ENCODE assay signal across 8 cellular contexts in genomic region chr20:18794428-18794787, GRCh38. TPM values are rescaled to one million over a fixed set of nuclear protein-coding genes. Genes with fewer than 3 reads are reported as not detected.
DNase-seq lines count a peak whose midpoint lies in the region; TF ChIP-seq lines count a peak whose summit lies in the region.

No MANE protein-coding gene starts in this region.

- peaks cover 7% of the 10 kb centered on the region for H3K4me1 ChIP-seq in muscle layer of colon (ENCODE audit: insufficient read depth, low read length)

- POLR2A ChIA-PET in AG04450 (lab: Yijun Ruan, JAX): no interaction called here
- POLR2A ChIA-PET in HEK293T (lab: Yijun Ruan, JAX): no interaction called here

- no peaks in the 10 kb centered on the region for H3K36me3 ChIP-seq in muscle layer of colon (ENCODE audit: insufficient read depth, low read length)

- H3K27me3 ChIP-seq in AG04450 (ENCODE audit: control insufficient read depth, insufficient read depth, low read length) (no peaks in the 10 kb centered on the region), HL-60 (ENCODE audit: insufficient read depth, poor library complexity, severe bottlenecking) (peaks cover 2% of the 10 kb centered on the region), muscle layer of colon (ENCODE audit: control insufficient read depth in 1 of 2, insufficient read depth in 2 of 2, low read length in 2 of 2) (no peaks in the 10 kb centered on the region)

- CTCF ChIA-PET in AG04450 (lab: Charles Lee): interaction anchor here (2.5 kb wide), 1 partner anchor 162 kb away, joined by 13 read pairs; no protein-coding TSS in a partner anchor
- CTCF ChIA-PET in HEK293T (lab: Yijun Ruan, JAX): no interaction called here

- H3K9me3 ChIP-seq in AG04450 (ENCODE audit: control insufficient read depth, insufficient read depth, low read length) (no peaks in the 10 kb centered on the region), muscle layer of colon (ENCODE audit: low read length) (no peaks in the 10 kb centered on the region)

- H3K4me3 ChIP-seq in AG04450 (ENCODE audit: low read depth, low read length): peak overlapping the region; percentile 89
- H3K4me3 ChIP-seq in HL-60 (replicated peaks; ENCODE audit: insufficient read depth, low read length): peak overlapping the region; percentile 73
- peak overlapping the region; percentile 55 to 84 for H3K4me3 ChIP-seq in muscle layer of colon (ENCODE audit: low read depth in 1 of 2, low read length in 2 of 2)

- no peak for DNase-seq in AG04450 (ENCODE audit: low read depth, low spot score)
- DNase-seq in HL-60 (ENCODE audit: low read depth in 1 of 2, low spot score in 1 of 2): no peak
- peak in 1 of 61 donors; percentile 21 for DNase-seq in caudate nucleus (lab: John Stamatoyannopoulos, UW)
- no peak for DNase-seq in MV-4-11 (lab: John Stamatoyannopoulos, UW)
- DNase-seq in HEK293T (ENCODE audit: extremely low spot score): no peak
- DNase-seq in HT-29 (ENCODE audit: low spot score): no peak
- no peak for DNase-seq in NCI-H524 treated with DMSO at 0.1 percent for 48 hours (lab: John Stamatoyannopoulos, UW)

- peak overlapping the region; percentile 81 for H3K9ac ChIP-seq in muscle layer of colon (ENCODE audit: low read length)

- H3K27ac ChIP-seq in AG04450 (ENCODE audit: low read depth, low read length) (peak overlapping the region; percentile 78), HL-60 (replicated peaks) (peak overlapping the region; percentile 63), caudate nucleus (ENCODE audit: low read depth, low read length) (peak overlapping the region; percentile 88), muscle layer of colon (ENCODE audit: low read depth, low read length) (peak overlapping the region; percentile 67)

- no peak for TF ChIP-seq CTCF in AG04450 (IDR thresholded peaks at IDR 0.05; ENCODE audit: low read depth, low read length)
- no peak for TF ChIP-seq CTCF in HL-60 (IDR thresholded peaks at IDR 0.05; ENCODE audit: insufficient read depth, low read length)

TF ChIP-seq in HEK293T, 16 proteins besides CTCF, POLR2A, EP300 and RAD21:
- no peak for TF ChIP-seq CTBP1 (IDR thresholded peaks at IDR 0.05; ENCODE audit: borderline replicate concordance)
- TF ChIP-seq SP1 (IDR thresholded peaks at IDR 0.05): no peak

RNA-seq across cellular contexts. Expression of gene SCP2D1, which starts 19.2 kb away (rescaled TPM):
- not detected in 2 replicates for polyA plus RNA-seq in AG04450 (2011; rRNA removed)
- not detected in 2 replicates for polyA minus RNA-seq in AG04450 (2011; rRNA and poly(A)+ RNA removed)
- 0.18 TPM in 1 of 2 replicates, not detected in the other for total RNA-seq in HT-29 (2014; rRNA removed; shearing (Covaris generic))
